1 cellular context compared by ENCODE assay signal in the genomic region with DNA sequence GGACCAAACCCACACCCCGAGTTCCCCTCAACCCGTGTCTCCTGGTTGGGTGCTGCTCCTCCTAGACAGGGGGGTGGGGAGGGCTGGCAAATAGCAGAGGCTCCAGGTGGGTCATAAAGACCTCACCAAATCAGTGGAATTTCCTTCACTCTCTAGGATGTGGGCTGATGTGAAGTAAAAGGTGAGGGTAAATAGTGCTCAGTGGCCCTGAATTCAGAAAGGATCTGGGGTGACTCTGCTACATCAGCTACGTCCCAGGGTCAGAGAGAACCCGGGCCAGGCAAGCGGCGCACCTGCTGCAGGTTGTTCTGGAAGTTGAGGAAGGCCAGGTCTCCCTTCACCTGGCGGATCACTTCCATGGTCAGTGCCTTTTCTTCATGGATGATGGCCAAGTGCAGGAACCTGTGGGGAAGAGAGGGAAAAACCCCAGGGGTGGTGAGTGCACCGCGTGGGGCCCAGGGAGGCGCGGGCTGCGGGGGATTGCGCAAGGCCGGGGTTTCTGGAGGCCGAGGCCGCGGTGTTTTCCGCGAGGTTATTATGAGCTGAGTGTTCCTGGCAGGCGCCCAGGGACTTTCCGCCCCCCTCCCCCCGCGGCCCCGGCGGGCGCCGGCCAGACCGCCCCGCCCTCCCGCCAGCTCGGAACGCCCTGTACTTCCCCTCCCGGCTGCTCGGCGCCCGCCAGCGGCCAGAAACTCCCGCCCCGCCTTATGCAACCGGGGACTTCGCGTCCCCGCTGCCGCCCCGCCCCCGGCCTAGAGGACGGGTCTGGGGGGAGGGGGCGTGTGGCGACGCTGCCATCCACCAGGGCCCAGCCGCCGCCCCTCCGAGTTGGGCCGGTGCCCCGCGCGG.
A peak's percentile ranks its signal among the peaks of the same experiment; 100 is the strongest.
TF ChIP-seq lines count a peak whose summit lies in the region.

No MANE protein-coding gene starts in this region.

TF ChIP-seq in HepG2, 621 proteins besides CTCF, POLR2A, EP300 and RAD21 (continued from another document and continues in another):
- TF ChIP-seq, protein P1, sequence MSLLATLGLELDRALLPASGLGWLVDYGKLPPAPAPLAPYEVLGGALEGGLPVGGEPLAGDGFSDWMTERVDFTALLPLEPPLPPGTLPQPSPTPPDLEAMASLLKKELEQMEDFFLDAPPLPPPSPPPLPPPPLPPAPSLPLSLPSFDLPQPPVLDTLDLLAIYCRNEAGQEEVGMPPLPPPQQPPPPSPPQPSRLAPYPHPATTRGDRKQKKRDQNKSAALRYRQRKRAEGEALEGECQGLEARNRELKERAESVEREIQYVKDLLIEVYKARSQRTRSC (CRISPR knock-in tag; IDR thresholded peaks at IDR 0.05; ENCODE audit: low read depth): no peak; the same call in none of the 2 replicates
- TF ChIP-seq, protein P2, sequence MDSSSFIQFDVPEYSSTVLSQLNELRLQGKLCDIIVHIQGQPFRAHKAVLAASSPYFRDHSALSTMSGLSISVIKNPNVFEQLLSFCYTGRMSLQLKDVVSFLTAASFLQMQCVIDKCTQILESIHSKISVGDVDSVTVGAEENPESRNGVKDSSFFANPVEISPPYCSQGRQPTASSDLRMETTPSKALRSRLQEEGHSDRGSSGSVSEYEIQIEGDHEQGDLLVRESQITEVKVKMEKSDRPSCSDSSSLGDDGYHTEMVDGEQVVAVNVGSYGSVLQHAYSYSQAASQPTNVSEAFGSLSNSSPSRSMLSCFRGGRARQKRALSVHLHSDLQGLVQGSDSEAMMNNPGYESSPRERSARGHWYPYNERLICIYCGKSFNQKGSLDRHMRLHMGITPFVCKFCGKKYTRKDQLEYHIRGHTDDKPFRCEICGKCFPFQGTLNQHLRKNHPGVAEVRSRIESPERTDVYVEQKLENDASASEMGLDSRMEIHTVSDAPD (CRISPR knock-in tag; IDR thresholded peaks at IDR 0.05): peak; percentile 88
- TF ChIP-seq, protein P3, sequence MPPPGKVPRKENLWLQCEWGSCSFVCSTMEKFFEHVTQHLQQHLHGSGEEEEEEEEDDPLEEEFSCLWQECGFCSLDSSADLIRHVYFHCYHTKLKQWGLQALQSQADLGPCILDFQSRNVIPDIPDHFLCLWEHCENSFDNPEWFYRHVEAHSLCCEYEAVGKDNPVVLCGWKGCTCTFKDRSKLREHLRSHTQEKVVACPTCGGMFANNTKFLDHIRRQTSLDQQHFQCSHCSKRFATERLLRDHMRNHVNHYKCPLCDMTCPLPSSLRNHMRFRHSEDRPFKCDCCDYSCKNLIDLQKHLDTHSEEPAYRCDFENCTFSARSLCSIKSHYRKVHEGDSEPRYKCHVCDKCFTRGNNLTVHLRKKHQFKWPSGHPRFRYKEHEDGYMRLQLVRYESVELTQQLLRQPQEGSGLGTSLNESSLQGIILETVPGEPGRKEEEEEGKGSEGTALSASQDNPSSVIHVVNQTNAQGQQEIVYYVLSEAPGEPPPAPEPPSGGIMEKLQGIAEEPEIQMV (CRISPR knock-in tag; IDR thresholded peaks at IDR 0.05; ENCODE audit: low read depth): peak; percentile 95
- TF ChIP-seq ZFYVE20 (CRISPR knock-in tag; IDR thresholded peaks at IDR 0.05; ENCODE audit: borderline replicate concordance, low read depth) (peak; percentile 14; the same call in 1 of the 2 replicates), JARID2 (CRISPR knock-in tag; IDR thresholded peaks at IDR 0.05; ENCODE audit: insufficient replicate concordance) (peak; percentile 94), MXD4 (CRISPR knock-in tag; IDR thresholded peaks at IDR 0.05) (peak; percentile 99), ZSCAN31 (CRISPR knock-in tag; IDR thresholded peaks at IDR 0.05; ENCODE audit: low read depth) (peak; percentile 98), ATF1 (CRISPR knock-in tag; IDR thresholded peaks at IDR 0.05) (no peak), TSC22D2 (CRISPR knock-in tag; IDR thresholded peaks at IDR 0.05; ENCODE audit: borderline replicate concordance) (peak; percentile 97), MAFG (CRISPR knock-in tag; IDR thresholded peaks at IDR 0.05) (no peak; the same call in 1 of the 2 replicates), ZSCAN22 (CRISPR knock-in tag; IDR thresholded peaks at IDR 0.05) (no peak), ZSCAN9 (CRISPR knock-in tag; IDR thresholded peaks at IDR 0.05; ENCODE audit: borderline replicate concordance) (peak; percentile 98), ZFAT (CRISPR knock-in tag; conservative IDR thresholded peaks at IDR 0.05) (peak; percentile 84; the same call in 1 of the 2 replicates), ZNF549 (CRISPR knock-in tag; IDR thresholded peaks at IDR 0.05) (no peak; the same call in 1 of the 2 replicates), PLRG1 (conservative IDR thresholded peaks at IDR 0.05) (no peak), ZNF605 (CRISPR knock-in tag; IDR thresholded peaks at IDR 0.05) (peak; percentile 98), SMAD1 (CRISPR knock-in tag; IDR thresholded peaks at IDR 0.05; ENCODE audit: borderline replicate concordance, low read depth) (peak; percentile 90), ZNF792 (CRISPR knock-in tag; IDR thresholded peaks at IDR 0.05) (peak; percentile 99), HDAC6 (IDR thresholded peaks at IDR 0.05; ENCODE audit: low read depth, low read length) (peak; percentile 73), ARNT (IDR thresholded peaks at IDR 0.05) (no peak), ZNF550 (CRISPR knock-in tag; IDR thresholded peaks at IDR 0.05; ENCODE audit: borderline replicate concordance) (peak; percentile 99; the same call in 1 of the 2 replicates), PCBP2 (optimal IDR thresholded peaks at IDR 0.05; ENCODE audit: low read depth, low read length, poor library complexity, severe bottlenecking) (no peak), NFRKB (IDR thresholded peaks at IDR 0.05) (no peak), ZNF274 (CRISPR knock-in tag; IDR thresholded peaks at IDR 0.05) (peak; percentile 94), ETV5 (CRISPR knock-in tag; IDR thresholded peaks at IDR 0.05; ENCODE audit: borderline replicate concordance) (peak; percentile 96), ZNF7 (CRISPR knock-in tag; IDR thresholded peaks at IDR 0.05) (peak; percentile 51; the same call in 1 of the 2 replicates), SMAD3 (CRISPR knock-in tag; IDR thresholded peaks at IDR 0.05) (peak; percentile 99), REXO4 (CRISPR knock-in tag; IDR thresholded peaks at IDR 0.05; ENCODE audit: borderline replicate concordance) (peak; percentile 89)
- TF ChIP-seq, protein P4, sequence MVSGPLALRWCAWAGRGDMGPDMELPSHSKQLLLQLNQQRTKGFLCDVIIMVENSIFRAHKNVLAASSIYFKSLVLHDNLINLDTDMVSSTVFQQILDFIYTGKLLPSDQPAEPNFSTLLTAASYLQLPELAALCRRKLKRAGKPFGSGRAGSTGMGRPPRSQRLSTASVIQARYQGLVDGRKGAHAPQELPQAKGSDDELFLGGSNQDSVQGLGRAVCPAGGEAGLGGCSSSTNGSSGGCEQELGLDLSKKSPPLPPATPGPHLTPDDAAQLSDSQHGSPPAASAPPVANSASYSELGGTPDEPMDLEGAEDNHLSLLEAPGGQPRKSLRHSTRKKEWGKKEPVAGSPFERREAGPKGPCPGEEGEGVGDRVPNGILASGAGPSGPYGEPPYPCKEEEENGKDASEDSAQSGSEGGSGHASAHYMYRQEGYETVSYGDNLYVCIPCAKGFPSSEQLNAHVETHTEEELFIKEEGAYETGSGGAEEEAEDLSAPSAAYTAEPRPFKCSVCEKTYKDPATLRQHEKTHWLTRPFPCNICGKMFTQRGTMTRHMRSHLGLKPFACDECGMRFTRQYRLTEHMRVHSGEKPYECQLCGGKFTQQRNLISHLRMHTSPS (CRISPR knock-in tag; IDR thresholded peaks at IDR 0.05; ENCODE audit: low read depth): peak; percentile 80
- TF ChIP-seq, protein P5, sequence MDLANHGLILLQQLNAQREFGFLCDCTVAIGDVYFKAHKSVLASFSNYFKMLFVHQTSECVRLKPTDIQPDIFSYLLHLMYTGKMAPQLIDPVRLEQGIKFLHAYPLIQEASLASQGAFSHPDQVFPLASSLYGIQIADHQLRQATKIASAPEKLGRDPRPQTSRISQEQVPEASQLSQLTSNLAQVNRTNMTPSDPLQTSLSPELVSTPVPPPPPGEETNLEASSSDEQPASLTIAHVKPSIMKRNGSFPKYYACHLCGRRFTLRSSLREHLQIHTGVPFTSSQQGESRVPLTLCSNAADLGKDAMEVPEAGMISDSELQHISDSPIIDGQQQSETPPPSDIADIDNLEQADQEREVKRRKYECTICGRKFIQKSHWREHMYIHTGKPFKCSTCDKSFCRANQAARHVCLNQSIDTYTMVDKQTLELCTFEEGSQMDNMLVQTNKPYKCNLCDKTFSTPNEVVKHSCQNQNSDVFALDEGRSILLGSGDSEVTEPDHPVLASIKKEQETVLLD (CRISPR knock-in tag; IDR thresholded peaks at IDR 0.05; ENCODE audit: low read depth): no peak
- TF ChIP-seq, protein P6, sequence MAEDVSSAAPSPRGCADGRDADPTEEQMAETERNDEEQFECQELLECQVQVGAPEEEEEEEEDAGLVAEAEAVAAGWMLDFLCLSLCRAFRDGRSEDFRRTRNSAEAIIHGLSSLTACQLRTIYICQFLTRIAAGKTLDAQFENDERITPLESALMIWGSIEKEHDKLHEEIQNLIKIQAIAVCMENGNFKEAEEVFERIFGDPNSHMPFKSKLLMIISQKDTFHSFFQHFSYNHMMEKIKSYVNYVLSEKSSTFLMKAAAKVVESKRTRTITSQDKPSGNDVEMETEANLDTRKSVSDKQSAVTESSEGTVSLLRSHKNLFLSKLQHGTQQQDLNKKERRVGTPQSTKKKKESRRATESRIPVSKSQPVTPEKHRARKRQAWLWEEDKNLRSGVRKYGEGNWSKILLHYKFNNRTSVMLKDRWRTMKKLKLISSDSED (CRISPR knock-in tag; IDR thresholded peaks at IDR 0.05): no peak; the same call in 1 of the 2 replicates
- TF ChIP-seq, protein P7, sequence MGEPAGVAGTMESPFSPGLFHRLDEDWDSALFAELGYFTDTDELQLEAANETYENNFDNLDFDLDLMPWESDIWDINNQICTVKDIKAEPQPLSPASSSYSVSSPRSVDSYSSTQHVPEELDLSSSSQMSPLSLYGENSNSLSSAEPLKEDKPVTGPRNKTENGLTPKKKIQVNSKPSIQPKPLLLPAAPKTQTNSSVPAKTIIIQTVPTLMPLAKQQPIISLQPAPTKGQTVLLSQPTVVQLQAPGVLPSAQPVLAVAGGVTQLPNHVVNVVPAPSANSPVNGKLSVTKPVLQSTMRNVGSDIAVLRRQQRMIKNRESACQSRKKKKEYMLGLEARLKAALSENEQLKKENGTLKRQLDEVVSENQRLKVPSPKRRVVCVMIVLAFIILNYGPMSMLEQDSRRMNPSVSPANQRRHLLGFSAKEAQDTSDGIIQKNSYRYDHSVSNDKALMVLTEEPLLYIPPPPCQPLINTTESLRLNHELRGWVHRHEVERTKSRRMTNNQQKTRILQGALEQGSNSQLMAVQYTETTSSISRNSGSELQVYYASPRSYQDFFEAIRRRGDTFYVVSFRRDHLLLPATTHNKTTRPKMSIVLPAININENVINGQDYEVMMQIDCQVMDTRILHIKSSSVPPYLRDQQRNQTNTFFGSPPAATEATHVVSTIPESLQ (CRISPR knock-in tag; conservative IDR thresholded peaks at IDR 0.05): peak; percentile 83; the same call in 1 of the 2 replicates
- TF ChIP-seq, protein P8, sequence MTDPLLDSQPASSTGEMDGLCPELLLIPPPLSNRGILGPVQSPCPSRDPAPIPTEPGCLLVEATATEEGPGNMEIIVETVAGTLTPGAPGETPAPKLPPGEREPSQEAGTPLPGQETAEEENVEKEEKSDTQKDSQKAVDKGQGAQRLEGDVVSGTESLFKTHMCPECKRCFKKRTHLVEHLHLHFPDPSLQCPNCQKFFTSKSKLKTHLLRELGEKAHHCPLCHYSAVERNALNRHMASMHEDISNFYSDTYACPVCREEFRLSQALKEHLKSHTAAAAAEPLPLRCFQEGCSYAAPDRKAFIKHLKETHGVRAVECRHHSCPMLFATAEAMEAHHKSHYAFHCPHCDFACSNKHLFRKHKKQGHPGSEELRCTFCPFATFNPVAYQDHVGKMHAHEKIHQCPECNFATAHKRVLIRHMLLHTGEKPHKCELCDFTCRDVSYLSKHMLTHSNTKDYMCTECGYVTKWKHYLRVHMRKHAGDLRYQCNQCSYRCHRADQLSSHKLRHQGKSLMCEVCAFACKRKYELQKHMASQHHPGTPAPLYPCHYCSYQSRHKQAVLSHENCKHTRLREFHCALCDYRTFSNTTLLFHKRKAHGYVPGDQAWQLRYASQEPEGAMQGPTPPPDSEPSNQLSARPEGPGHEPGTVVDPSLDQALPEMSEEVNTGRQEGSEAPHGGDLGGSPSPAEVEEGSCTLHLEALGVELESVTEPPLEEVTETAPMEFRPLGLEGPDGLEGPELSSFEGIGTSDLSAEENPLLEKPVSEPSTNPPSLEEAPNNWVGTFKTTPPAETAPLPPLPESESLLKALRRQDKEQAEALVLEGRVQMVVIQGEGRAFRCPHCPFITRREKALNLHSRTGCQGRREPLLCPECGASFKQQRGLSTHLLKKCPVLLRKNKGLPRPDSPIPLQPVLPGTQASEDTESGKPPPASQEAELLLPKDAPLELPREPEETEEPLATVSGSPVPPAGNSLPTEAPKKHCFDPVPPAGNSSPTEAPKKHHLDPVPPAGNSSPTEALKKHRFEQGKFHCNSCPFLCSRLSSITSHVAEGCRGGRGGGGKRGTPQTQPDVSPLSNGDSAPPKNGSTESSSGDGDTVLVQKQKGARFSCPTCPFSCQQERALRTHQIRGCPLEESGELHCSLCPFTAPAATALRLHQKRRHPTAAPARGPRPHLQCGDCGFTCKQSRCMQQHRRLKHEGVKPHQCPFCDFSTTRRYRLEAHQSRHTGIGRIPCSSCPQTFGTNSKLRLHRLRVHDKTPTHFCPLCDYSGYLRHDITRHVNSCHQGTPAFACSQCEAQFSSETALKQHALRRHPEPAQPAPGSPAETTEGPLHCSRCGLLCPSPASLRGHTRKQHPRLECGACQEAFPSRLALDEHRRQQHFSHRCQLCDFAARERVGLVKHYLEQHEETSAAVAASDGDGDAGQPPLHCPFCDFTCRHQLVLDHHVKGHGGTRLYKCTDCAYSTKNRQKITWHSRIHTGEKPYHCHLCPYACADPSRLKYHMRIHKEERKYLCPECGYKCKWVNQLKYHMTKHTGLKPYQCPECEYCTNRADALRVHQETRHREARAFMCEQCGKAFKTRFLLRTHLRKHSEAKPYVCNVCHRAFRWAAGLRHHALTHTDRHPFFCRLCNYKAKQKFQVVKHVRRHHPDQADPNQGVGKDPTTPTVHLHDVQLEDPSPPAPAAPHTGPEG (CRISPR knock-in tag; IDR thresholded peaks at IDR 0.05): peak; percentile 87
- TF ChIP-seq, protein P9, sequence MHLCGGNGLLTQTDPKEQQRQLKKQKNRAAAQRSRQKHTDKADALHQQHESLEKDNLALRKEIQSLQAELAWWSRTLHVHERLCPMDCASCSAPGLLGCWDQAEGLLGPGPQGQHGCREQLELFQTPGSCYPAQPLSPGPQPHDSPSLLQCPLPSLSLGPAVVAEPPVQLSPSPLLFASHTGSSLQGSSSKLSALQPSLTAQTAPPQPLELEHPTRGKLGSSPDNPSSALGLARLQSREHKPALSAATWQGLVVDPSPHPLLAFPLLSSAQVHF (CRISPR knock-in tag; IDR thresholded peaks at IDR 0.05): no peak
- TF ChIP-seq, protein P10, sequence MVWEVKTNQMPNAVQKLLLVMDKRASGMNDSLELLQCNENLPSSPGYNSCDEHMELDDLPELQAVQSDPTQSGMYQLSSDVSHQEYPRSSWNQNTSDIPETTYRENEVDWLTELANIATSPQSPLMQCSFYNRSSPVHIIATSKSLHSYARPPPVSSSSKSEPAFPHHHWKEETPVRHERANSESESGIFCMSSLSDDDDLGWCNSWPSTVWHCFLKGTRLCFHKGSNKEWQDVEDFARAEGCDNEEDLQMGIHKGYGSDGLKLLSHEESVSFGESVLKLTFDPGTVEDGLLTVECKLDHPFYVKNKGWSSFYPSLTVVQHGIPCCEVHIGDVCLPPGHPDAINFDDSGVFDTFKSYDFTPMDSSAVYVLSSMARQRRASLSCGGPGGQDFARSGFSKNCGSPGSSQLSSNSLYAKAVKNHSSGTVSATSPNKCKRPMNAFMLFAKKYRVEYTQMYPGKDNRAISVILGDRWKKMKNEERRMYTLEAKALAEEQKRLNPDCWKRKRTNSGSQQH (CRISPR knock-in tag; IDR thresholded peaks at IDR 0.05; ENCODE audit: low read depth): peak; percentile 95
